24 cellular contexts compared by ENCODE assay signal in genomic region chr2:24842081-24843050, GRCh38.
"Had no signal": no experiment of that assay in that cellular context is flagged by ENCODE, and none has a peak within 500 bp of the region (broad histone marks: within the 10 kb centered on the region; RNA-seq: fewer than 3 reads in every experiment).

No MANE protein-coding gene starts in this region.

- H3K9me3 Mint-ChIP-seq: activated CD4-positive, alpha-beta memory T cell treated with anti-CD3 and anti-CD28 coated beads, Interleukin-2, amount 10 ng/mL, durations not matched to agents 7 days and 5 days; activated CD4-positive, alpha-beta T cell treated with anti-CD3 and anti-CD28 coated beads, Interleukin-2, amount 10 ng/mL, durations not matched to agents 24 days and 14 days; activated naive CD4-positive, alpha-beta T cell treated with anti-CD3 and anti-CD28 coated beads for 36 hours; activated T-cell treated with anti-CD3 and anti-CD28 coated beads, Interleukin-2, amount 50 U/mL, for 72 hours; immature natural killer cell; naive thymus-derived CD4-positive, alpha-beta T cell; stimulated activated effector memory CD8-positive, alpha-beta T cell treated with anti-CD3 and anti-CD28 coated beads, Interleukin-12 subunit alpha, Interleukin-12 subunit beta, amount 100 ng/mL, for 72 hours had no signal

- H3K27me3 Mint-ChIP-seq: activated CD4-positive, alpha-beta memory T cell treated with anti-CD3 and anti-CD28 coated beads, Interleukin-2, amount 10 ng/mL, durations not matched to agents 7 days and 5 days; activated CD4-positive, alpha-beta T cell treated with anti-CD3 and anti-CD28 coated beads, Interleukin-2, amount 10 ng/mL, durations not matched to agents 24 days and 14 days; activated naive CD8-positive, alpha-beta T cell treated with anti-CD3 and anti-CD28 coated beads, Interleukin-2, amount 10 ng/mL, durations not matched to agents 7 days and 5 days; naive thymus-derived CD4-positive, alpha-beta T cell had no signal

- H3K4me1 ChIP-seq: esophagus muscularis mucosa, pancreas, psoas muscle, right atrium auricular region, stomach, uterus had no signal

- H3K4me3 ChIP-seq: esophagus muscularis mucosa, hepatocyte, pancreas, psoas muscle, right atrium auricular region, stomach, uterus had no signal

- H3K27me3 ChIP-seq: esophagus muscularis mucosa, hepatocyte, neutrophil, pancreas, right atrium auricular region, stomach, uterus had no signal

- H3K36me3 ChIP-seq: neutrophil, pancreas, right atrium auricular region, uterus had no signal

- H3K27ac Mint-ChIP-seq: activated CD4-positive, alpha-beta memory T cell treated with anti-CD3 and anti-CD28 coated beads, Interleukin-2, amount 10 ng/mL, durations not matched to agents 7 days and 5 days; activated CD4-positive, alpha-beta T cell treated with anti-CD3 and anti-CD28 coated beads, Interleukin-2, amount 10 ng/mL, durations not matched to agents 24 days and 14 days; activated naive CD4-positive, alpha-beta T cell treated with anti-CD3 and anti-CD28 coated beads for 36 hours; activated naive CD8-positive, alpha-beta T cell treated with anti-CD3 and anti-CD28 coated beads, Interleukin-2, amount 10 ng/mL, durations not matched to agents 7 days and 5 days; activated T-cell treated with anti-CD3 and anti-CD28 coated beads, Interleukin-2, amount 50 U/mL, for 72 hours; immature natural killer cell; stimulated activated effector memory CD8-positive, alpha-beta T cell treated with anti-CD3 and anti-CD28 coated beads, Interleukin-12 subunit alpha, Interleukin-12 subunit beta, amount 100 ng/mL, for 72 hours had no signal

- H3K36me3 Mint-ChIP-seq: immature natural killer cell had no signal

- H3K9me3 ChIP-seq: esophagus muscularis mucosa, neutrophil, pancreas, psoas muscle, right atrium auricular region, stomach, uterus had no signal

- DNase-seq: activated CD4-positive, alpha-beta memory T cell treated with anti-CD3 and anti-CD28 coated beads, Interleukin-2, amount 10 ng/mL, durations not matched to agents 7 days and 5 days; activated CD4-positive, alpha-beta T cell treated with anti-CD3 and anti-CD28 coated beads, Interleukin-2, amount 10 ng/mL, durations not matched to agents 24 days and 14 days; activated effector memory CD4-positive, alpha-beta T cell treated with Interleukin-2 at 50 U/mL for 16 hours; activated naive CD4-positive, alpha-beta T cell treated with anti-CD3 and anti-CD28 coated beads for 36 hours; activated naive CD8-positive, alpha-beta T cell treated with anti-CD3 and anti-CD28 coated beads, Interleukin-2, amount 10 ng/mL, durations not matched to agents 7 days and 5 days; activated T-cell treated with anti-CD3 and anti-CD28 coated beads, Interleukin-2, amount 50 U/mL, for 72 hours; dermis blood vessel endothelial cell; effector CD8-positive, alpha-beta T cell; glutamatergic neuron; immature natural killer cell; naive thymus-derived CD4-positive, alpha-beta T cell; stimulated activated CD4-positive, alpha-beta T cell treated with anti-CD3 and anti-CD28 coated beads, Interleukin-12 subunit alpha, Interleukin-12 subunit beta, amount 100 ng/mL, for 4 hours; stimulated activated CD4-positive, alpha-beta T cell treated with anti-CD3 and anti-CD28 coated beads, Interleukin-1b, Interleukin-23, amount 100 ng/mL, for 48 hours; stomach; trophoblast cell; uterus had no signal

- H3K27ac ChIP-seq: esophagus muscularis mucosa, hepatocyte, neutrophil, pancreas, psoas muscle, right atrium auricular region, stomach, uterus had no signal

- ATAC-seq: activated CD4-positive, CD25-positive, alpha-beta regulatory T cell treated with anti-CD3 and anti-CD28 coated beads, Interleukin-2, amount 50 U/mL, for 24 hours; activated T-cell treated with anti-CD3 and anti-CD28 coated beads, Interleukin-2, amount 50 U/mL, for 72 hours; naive thymus-derived CD4-positive, alpha-beta T cell; pancreas; psoas muscle; stimulated activated effector memory CD8-positive, alpha-beta T cell treated with anti-CD3 and anti-CD28 coated beads, Interleukin-12 subunit alpha, Interleukin-12 subunit beta, amount 100 ng/mL, for 72 hours had no signal

- H3K4me1 Mint-ChIP-seq: activated CD4-positive, alpha-beta memory T cell treated with anti-CD3 and anti-CD28 coated beads, Interleukin-2, amount 10 ng/mL, durations not matched to agents 7 days and 5 days; activated CD4-positive, alpha-beta T cell treated with anti-CD3 and anti-CD28 coated beads, Interleukin-2, amount 10 ng/mL, durations not matched to agents 24 days and 14 days; activated naive CD8-positive, alpha-beta T cell treated with anti-CD3 and anti-CD28 coated beads, Interleukin-2, amount 10 ng/mL, durations not matched to agents 7 days and 5 days; immature natural killer cell; stimulated activated effector memory CD8-positive, alpha-beta T cell treated with anti-CD3 and anti-CD28 coated beads, Interleukin-12 subunit alpha, Interleukin-12 subunit beta, amount 100 ng/mL, for 72 hours had no signal

- H3K4me2 ChIP-seq: hepatocyte had no signal

- H3K4me3 Mint-ChIP-seq: activated CD4-positive, alpha-beta memory T cell treated with anti-CD3 and anti-CD28 coated beads, Interleukin-2, amount 10 ng/mL, durations not matched to agents 7 days and 5 days; activated CD4-positive, alpha-beta T cell treated with anti-CD3 and anti-CD28 coated beads, Interleukin-2, amount 10 ng/mL, durations not matched to agents 24 days and 14 days; activated naive CD4-positive, alpha-beta T cell treated with anti-CD3 and anti-CD28 coated beads for 36 hours; activated naive CD8-positive, alpha-beta T cell treated with anti-CD3 and anti-CD28 coated beads, Interleukin-2, amount 10 ng/mL, durations not matched to agents 7 days and 5 days; activated T-cell treated with anti-CD3 and anti-CD28 coated beads, Interleukin-2, amount 50 U/mL, for 72 hours; immature natural killer cell; naive thymus-derived CD4-positive, alpha-beta T cell; stimulated activated effector memory CD8-positive, alpha-beta T cell treated with anti-CD3 and anti-CD28 coated beads, Interleukin-12 subunit alpha, Interleukin-12 subunit beta, amount 100 ng/mL, for 72 hours had no signal

- H2AFZ ChIP-seq: hepatocyte had no signal
